Comparison of ENCODE assay signal across 8 cellular contexts in genomic region chr3:167380004-167380689, GRCh38. TPM values are rescaled to one million over a fixed set of nuclear protein-coding genes. Genes with fewer than 3 reads are reported as not detected.
DNase-seq lines count a peak whose midpoint lies in the region; ATAC-seq and TF ChIP-seq lines count a peak whose summit lies in the region.

ZBBX (minus strand) TSS chr3:167380297; CDS start chr3:167372901, 7,396 bp downstream.

- intact Hi-C loops in left ventricle myocardium superior (cut with micrococcal nuclease), result loop anchor here (5.0 kb wide), 1 partner anchor 302 kb away; no protein-coding TSS in a partner anchor
- intact Hi-C loops in psoas muscle (cut with DNase I), result loop anchor here (5.0 to 10.0 kb wide), 3 partner anchors 302 to 507 kb away; no protein-coding TSS in a partner anchor
- intact Hi-C loops in uterus (cut with DNase I; ENCODE audit: low total_unique reads), result no loop called here

- WGBS in psoas muscle, 3 donors, result 1 to 3% (median 1%) methylated on average over 28 of the region's 28 CpGs

- H3K27me3 ChIP-seq in adipocyte (replicated peaks; ENCODE audit: control insufficient read depth, insufficient read depth, low read length) (no peaks in the 10 kb centered on the region), psoas muscle (ENCODE audit: insufficient read depth in 3 of 3, low read length in 2 of 3) (no peaks in the 10 kb centered on the region), uterus (no peaks in the 10 kb centered on the region)

- H3K9me3 ChIP-seq in adipocyte (ENCODE audit: control insufficient read depth, low read length), result no peaks in the 10 kb centered on the region
- no peaks in the 10 kb centered on the region for H3K9me3 ChIP-seq in psoas muscle
- no peaks in the 10 kb centered on the region for H3K9me3 ChIP-seq in uterus

- peak; percentile 94 for DNase-seq in NCI-H1417 treated with DMSO at 0.1 percent for 48 hours (lab: John Stamatoyannopoulos, UW)
- peak; percentile 53 for DNase-seq in SW480 (ENCODE audit: low spot score)
- DNase-seq in adipocyte (ENCODE audit: low read depth), result peak; percentile 89
- peak; percentile 84 for DNase-seq in left ventricle myocardium superior
- peak; percentile 71 to 86 for DNase-seq in psoas muscle
- peak; percentile 45 to 66 for DNase-seq in uterus

- H3K4me3 ChIP-seq in adipocyte (ENCODE audit: low read length) (peak within 1 kb of the TSS; percentile 86), psoas muscle (peak within 1 kb of the TSS; percentile 53), uterus (peak within 1 kb of the TSS in 1 of 2 donors; percentile 9)

- ATAC-seq in HG02798 (IDR thresholded peaks at IDR 0.05; ENCODE audit: poor library complexity, unreplicated experiment) (peak; percentile 100), left ventricle myocardium superior (peak; percentile 90), psoas muscle (peak; percentile 84 to 99 (median 89))

- no peak for TF ChIP-seq POLR2A in uterus (IDR thresholded peaks at IDR 0.05)

- no peaks in the 10 kb centered on the region for H3K4me1 ChIP-seq in adipocyte (ENCODE audit: control insufficient read depth, insufficient read depth, low read length)
- H3K4me1 ChIP-seq in psoas muscle, result no peaks in the 10 kb centered on the region
- no peaks in the 10 kb centered on the region for H3K4me1 ChIP-seq in uterus

- H3K27ac ChIP-seq in psoas muscle (no peak within 1 kb of the TSS), uterus (no peak within 1 kb of the TSS)

- H3K9ac ChIP-seq in adipocyte (ENCODE audit: low read length), result no peak within 1 kb of the TSS

- TF ChIP-seq CTCF in GM12872 (IDR thresholded peaks at IDR 0.05; ENCODE audit: insufficient read depth, low read depth, low read length) (peak; percentile 89), psoas muscle (IDR thresholded peaks at IDR 0.05) (peak; percentile 83), uterus (IDR thresholded peaks at IDR 0.05) (peak; percentile 45 to 67 (median 58))

- H3K36me3 ChIP-seq in adipocyte (ENCODE audit: control insufficient read depth, insufficient read depth, low read length, severe bottlenecking) (no peaks in the 10 kb centered on the region), psoas muscle (ENCODE audit: insufficient read depth in 1 of 2, low read depth in 1 of 2) (no peaks in the 10 kb centered on the region), uterus (no peaks in the 10 kb centered on the region)

RNA-seq across cellular contexts. Expression of gene ZBBX, which starts in this region (rescaled TPM):
- total RNA-seq in left ventricle myocardium superior (not detected), psoas muscle (not detected), uterus (1 to 10 TPM in 3 of 4 donors, under 1 TPM in 1; 0.52 to 8.8 (median 1.9) TPM)
- polyA plus RNA-seq in psoas muscle, result not detected

Comparison
In these comparisons a context has a peak if more than half of its experiments do, and no peak if none do; other contexts are left out.
1. Peak in DNase-seq and ATAC-seq in left ventricle myocardium superior; RNA of the gene not detected or under 1 TPM.
2. Peak in DNase-seq, ATAC-seq and H3K4me3 ChIP-seq in psoas muscle; RNA of the gene not detected or under 1 TPM.